In the genomic region with DNA sequence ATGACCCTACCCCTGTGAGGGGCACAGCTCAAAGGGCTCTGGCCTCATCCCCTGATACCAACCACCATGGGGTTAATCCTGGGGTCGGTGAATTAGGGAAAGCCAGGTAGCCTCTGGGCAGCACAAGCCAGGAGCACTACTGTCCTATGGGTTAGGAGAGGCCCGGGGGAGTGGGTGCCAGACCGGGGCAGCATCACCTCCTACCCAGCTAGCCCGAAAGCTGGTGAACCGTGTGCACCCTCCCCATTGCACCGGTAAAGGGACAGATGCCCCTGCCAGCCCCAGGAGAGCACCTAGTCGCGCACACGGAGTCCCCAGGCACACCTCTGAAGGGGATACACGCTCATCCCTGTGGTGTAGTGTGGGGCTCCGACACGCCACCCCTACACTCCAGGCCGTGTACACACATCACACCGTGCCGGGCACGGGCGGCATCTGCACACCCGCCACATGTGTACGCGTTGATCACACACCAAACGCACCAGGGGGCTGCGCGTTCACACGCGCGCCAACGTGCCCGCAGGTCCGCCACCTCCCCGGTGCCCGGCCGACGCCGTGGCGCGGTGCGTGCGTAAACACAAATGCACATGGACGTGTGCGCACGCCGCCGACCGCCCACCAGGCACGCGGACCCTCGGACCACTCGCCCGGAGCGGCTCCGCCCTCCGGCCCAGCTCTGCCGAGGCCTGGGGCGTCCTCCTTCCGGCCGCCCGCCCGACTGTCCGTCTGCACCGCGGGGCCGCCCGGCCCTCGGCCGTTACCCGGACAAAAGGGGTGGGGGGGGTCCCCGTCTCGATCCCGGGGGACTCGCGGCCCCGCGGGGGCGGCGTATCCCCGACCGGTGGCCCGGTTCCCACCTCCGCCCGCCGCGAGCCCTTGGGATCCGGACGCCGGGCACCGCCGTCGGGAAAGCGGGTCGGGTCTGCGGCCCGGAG, we compare ENCODE assay signal across 9 cellular contexts. TPM values are rescaled to one million over a fixed set of nuclear protein-coding genes. Genes with fewer than 3 reads are reported as not detected.
DNase-seq lines count a peak whose midpoint lies in the region; ATAC-seq and TF ChIP-seq lines count a peak whose summit lies in the region.
"Had no signal": no experiment of that assay in that cellular context is flagged by ENCODE, and none has a peak within 500 bp of the region (broad histone marks: within the 10 kb centered on the region; RNA-seq: fewer than 3 reads in every experiment).

No MANE protein-coding gene starts in this region.

- CTCF ChIA-PET in A673 (lab: Charles Lee): no interaction called here
- CTCF ChIA-PET in T-cell (lab: Charles Lee): interaction anchor here in 1 of 2 donors (0.6 kb wide), 1 partner anchor 1005 kb away, joined by 3 read pairs; no protein-coding TSS in a partner anchor

- no peak for TF ChIP-seq CTCF in A673 (conservative IDR thresholded peaks at IDR 0.05; ENCODE audit: low read depth, low read length)
- TF ChIP-seq CTCF in choroid plexus epithelial cell (conservative IDR thresholded peaks at IDR 0.05; ENCODE audit: low read depth, low read length): no peak

- peak overlapping the region; percentile 99 for H3K27ac ChIP-seq in A673 (ENCODE audit: low read depth, low read length, poor library complexity, severe bottlenecking)
- H3K27ac ChIP-seq in GM23248: peak overlapping the region; percentile 71
- H3K27ac ChIP-seq in stomach smooth muscle (ENCODE audit: low read length): peak overlapping the region; percentile 92

- no peaks in the 10 kb centered on the region for H3K27me3 ChIP-seq in A673 (replicated peaks; ENCODE audit: insufficient read depth, low read depth, low read length, poor library complexity)
- no peaks in the 10 kb centered on the region for H3K27me3 ChIP-seq in GM23248 (replicated peaks; ENCODE audit: insufficient read depth)
- no peaks in the 10 kb centered on the region for H3K27me3 ChIP-seq in stomach smooth muscle (ENCODE audit: control insufficient read depth in 1 of 2, insufficient read depth in 2 of 2, low read length in 2 of 2)

- intact Hi-C loops in A673 (cut with micrococcal nuclease; ENCODE audit: unreplicated experiment): no loop called here

- H3K4me1 ChIP-seq in A673 (ENCODE audit: insufficient read depth, low read length, poor library complexity, severe bottlenecking) (peaks cover 20% of the 10 kb centered on the region), GM23248 (ENCODE audit: insufficient read depth) (peaks cover 28% of the 10 kb centered on the region), stomach smooth muscle (ENCODE audit: control insufficient read depth, insufficient read depth, low read length) (peaks cover 65% of the 10 kb centered on the region)

- H3K9me3 ChIP-seq in A673 (ENCODE audit: low read depth, low read length, poor library complexity, severe bottlenecking): no peaks in the 10 kb centered on the region
- no peaks in the 10 kb centered on the region for H3K9me3 ChIP-seq in GM23248 (ENCODE audit: low read depth)
- no peaks in the 10 kb centered on the region for H3K9me3 ChIP-seq in stomach smooth muscle (ENCODE audit: control insufficient read depth in 2 of 2, low read length in 2 of 2)

- H3K36me3 Mint-ChIP-seq in T-cell: no peaks in the 10 kb centered on the region

- no peaks in the 10 kb centered on the region for H3K27me3 Mint-ChIP-seq in T-cell

- H3K9me3 Mint-ChIP-seq in T-cell: no peaks in the 10 kb centered on the region

- H3K36me3 ChIP-seq in A673 (ENCODE audit: insufficient read depth, low read length, poor library complexity, severe bottlenecking) (no peaks in the 10 kb centered on the region), GM23248 (ENCODE audit: low read depth) (no peaks in the 10 kb centered on the region), stomach smooth muscle (ENCODE audit: control insufficient read depth in 2 of 2, insufficient read depth in 2 of 2, low read length in 2 of 2) (no peaks in the 10 kb centered on the region)

- H3K27ac Mint-ChIP-seq in T-cell: peak overlapping the region in 1 of 2 donors; percentile 39

- H3K4me1 Mint-ChIP-seq in T-cell: peaks cover 38 to 46% (median 40%) of the 10 kb centered on the region in 3 donors

- peaks cover 56% of the 10 kb centered on the region for H3K79me2 ChIP-seq in GM23248 (ENCODE audit: insufficient read depth)

- H3K4me3 ChIP-seq in A673 (ENCODE audit: low read depth, low read length, poor library complexity, severe bottlenecking) (peak overlapping the region; percentile 95), GM23248 (peak overlapping the region; percentile 85), choroid plexus epithelial cell (ENCODE audit: low read depth, low read length) (peak overlapping the region; percentile 86), stomach smooth muscle (ENCODE audit: low read length in 2 of 2) (peak overlapping the region; percentile 87 to 91)

- peak overlapping the region; percentile 75 to 92 (median 79) for H3K4me3 Mint-ChIP-seq in T-cell

- H3K9ac ChIP-seq in GM23248 (peak overlapping the region; percentile 88), stomach smooth muscle (ENCODE audit: low read length in 2 of 2) (peak overlapping the region; percentile 74 to 78)

- H3K4me2 ChIP-seq in GM23248 (ENCODE audit: unreplicated experiment): peak overlapping the region; percentile 90

- H2AFZ ChIP-seq in GM23248: no peak overlapping the region

- H4K20me1 ChIP-seq in GM23248 (ENCODE audit: insufficient read depth): no peaks in the 10 kb centered on the region

- in situ Hi-C loops in GM23248 (cut with MboI): no loop called here

- no peak for ATAC-seq in T-cell (replicated peaks in 1 of 4)
- no peak for ATAC-seq in GM19324 (IDR thresholded peaks at IDR 0.05; ENCODE audit: low FRiP score, unreplicated experiment)

- peak; percentile 48 for DNase-seq in A673 (ENCODE audit: low spot score)
- DNase-seq in GM23248: peak; percentile 72
- peak in 16 of 34 experiments; percentile 6 to 36 (median 21) for DNase-seq in T-cell
- DNase-seq in choroid plexus epithelial cell (ENCODE audit: low read depth): peak; percentile 46
- peak; percentile 56 to 67 for DNase-seq in lung microvascular endothelial cell (ENCODE audit: low read depth in 2 of 2)
- no peak for DNase-seq in SW 1271 (lab: John Stamatoyannopoulos, UW)

- H3F3A ChIP-seq in GM23248 (ENCODE audit: insufficient read depth): peaks cover 6% of the 10 kb centered on the region; the same call in 1 of the 2 replicates

- 1% methylated on average over 45 to 60 of the region's 92 CpGs for WGBS in GM23248 (ENCODE audit: low coverage in 1 of 2, low lambda C conversion rate in 2 of 2, missing lambda C conversion rate in 2 of 2), 2 experiments

- BruUV-seq in A673 (replicated peaks; lab: Mats Ljungman, UMichigan): no TSS peak

- POLR2A ChIA-PET in A673 (lab: Charles Lee; ENCODE audit: low non-redundant PET): no interaction called here
- POLR2A ChIA-PET in T-cell (lab: Charles Lee): no interaction called here

- no peaks in the 10 kb centered on the region for H3K9me2 ChIP-seq in GM23248 (ENCODE audit: insufficient read depth)

RNA-seq across cellular contexts. Expression of gene UBALD1, which starts 0.8 kb away (rescaled TPM):
- total RNA-seq in A673 (2021) (36.3 and 36.5 TPM in 2 replicates), T-cell (10 to 100 TPM; 26.0 to 53.1 (median 47.6) TPM), lung microvascular endothelial cell (3.9 and 4.4 TPM in 2 replicates)
- total RNA-seq in GM23248 (2014; rRNA removed; shearing (Covaris generic)): 9.9 and 17.4 TPM in 2 replicates
- 10.3 and 11.5 TPM in 2 replicates for polyA plus RNA-seq in GM23248 (2016; fragmentation: Nextera tagmentation; extraction: Ambion mirVana)

RNA-seq across cellular contexts. Expression of gene MGRN1, which starts 10.7 kb away (rescaled TPM):
- total RNA-seq in A673 (2021) (54.6 and 61.4 TPM in 2 replicates), T-cell (10 to 100 TPM; 63.1 to 76.8 (median 72.2) TPM), lung microvascular endothelial cell (15.7 and 18.3 TPM in 2 replicates)
- 26.4 and 30.2 TPM in 2 replicates for total RNA-seq in GM23248 (2014; rRNA removed; shearing (Covaris generic))
- polyA plus RNA-seq in GM23248 (2016; fragmentation: Nextera tagmentation; extraction: Ambion mirVana): 13.1 and 14.0 TPM in 2 replicates

RNA-seq across cellular contexts. Expression of gene C16orf96, which starts 57.8 kb away (rescaled TPM):
- not detected in 2 replicates for total RNA-seq in A673 (2021)
- not detected in 2 replicates for total RNA-seq in GM23248 (2014; rRNA removed; shearing (Covaris generic))
- polyA plus RNA-seq in GM23248 (2016; fragmentation: Nextera tagmentation; extraction: Ambion mirVana): not detected in 2 replicates
- under 1 TPM; 0.30 to 0.66 (median 0.50) TPM for total RNA-seq in T-cell
- under 0.01 TPM in 1 of 2 replicates, not detected in the other for total RNA-seq in lung microvascular endothelial cell
- total RNA-seq: pulmonary artery endothelial cell had no signal

Comparison
In these comparisons a context has a peak if more than half of its experiments do, and no peak if none do; other contexts are left out.
1. DNase-seq: peak in A673 (single experiment), GM23248 (single experiment), choroid plexus epithelial cell (single experiment) and lung microvascular endothelial cell (2 of 2); none in SW 1271 (0 of 2).
2. Peak in every context shown above with its lines, with median percentiles within 50 percentile points of each other: H3K27ac ChIP-seq and H3K4me3 ChIP-seq.